8 cellular contexts compared by ENCODE assay signal in genomic region chr19:53467503-53468262, GRCh38. TPM values are rescaled to one million over a fixed set of nuclear protein-coding genes. Genes with fewer than 3 reads are reported as not detected.
DNase-seq lines count a peak whose midpoint lies in the region; ATAC-seq and TF ChIP-seq lines count a peak whose summit lies in the region.

Gene ZNF813 (plus strand): TSS chr19:53467733. CDS start chr19:53483823, 16,090 bp downstream.

- H3K4me3 ChIP-seq in NB4 (ENCODE audit: low read depth, low read length) = peak within 1 kb of the TSS; percentile 83
- peak within 1 kb of the TSS; percentile 94 for H3K4me3 ChIP-seq in right cardiac atrium (ENCODE audit: low read length)
- peak within 1 kb of the TSS; percentile 64 for H3K4me3 ChIP-seq in urinary bladder (ENCODE audit: low read depth, low read length)

- peak within 1 kb of the TSS; percentile 86 for H3K27ac Mint-ChIP-seq in T-helper 1 cell treated with Interleukin-12 subunit alpha and Interleukin-12 subunit beta and Interleukin-4 antibody, amounts not matched to agents 30 μg/mL and 1 μg/mL, for 36 hours

- peak; percentile 52 for TF ChIP-seq POLR2A in NB4 (IDR thresholded peaks at IDR 0.05; ENCODE audit: extremely low read depth, insufficient read length)

- peaks cover 19% of the 10 kb centered on the region for H3K4me1 Mint-ChIP-seq in T-helper 1 cell treated with Interleukin-12 subunit alpha and Interleukin-12 subunit beta and Interleukin-4 antibody, amounts not matched to agents 30 μg/mL and 1 μg/mL, for 36 hours (ENCODE audit: low read depth)

- H3K9me3 Mint-ChIP-seq in T-helper 1 cell treated with Interleukin-12 subunit alpha and Interleukin-12 subunit beta and Interleukin-4 antibody, amounts not matched to agents 30 μg/mL and 1 μg/mL, for 36 hours = peaks cover 48% of the 10 kb centered on the region

- WGBS in right cardiac atrium = under 1% methylated on average over 52 of the region's 54 CpGs
- under 1% methylated on average over 54 of the region's 54 CpGs for WGBS in urinary bladder

- ATAC-seq in GM21825 (IDR thresholded peaks at IDR 0.05; ENCODE audit: unreplicated experiment) (peak; percentile 94), right cardiac atrium (peak; percentile 98 to 99)

- H3K27ac ChIP-seq in right cardiac atrium (ENCODE audit: low read length) = peak within 1 kb of the TSS; percentile 84
- peak within 1 kb of the TSS; percentile 56 for H3K27ac ChIP-seq in urinary bladder (ENCODE audit: low read depth)

- no peaks in the 10 kb centered on the region for H3K27me3 ChIP-seq in right cardiac atrium (ENCODE audit: control insufficient read depth, insufficient read depth)

- H3K4me3 Mint-ChIP-seq in T-helper 1 cell treated with Interleukin-12 subunit alpha and Interleukin-12 subunit beta and Interleukin-4 antibody, amounts not matched to agents 30 μg/mL and 1 μg/mL, for 36 hours = peak within 1 kb of the TSS; percentile 88

- TF ChIP-seq CTCF in NB4 (IDR thresholded peaks at IDR 0.05; ENCODE audit: low read depth, low read length) = no peak

- H3K27me3 Mint-ChIP-seq in T-helper 1 cell treated with Interleukin-12 subunit alpha and Interleukin-12 subunit beta and Interleukin-4 antibody, amounts not matched to agents 30 μg/mL and 1 μg/mL, for 36 hours (ENCODE audit: low read depth) = no peaks in the 10 kb centered on the region

- no peaks in the 10 kb centered on the region for H3K9me3 ChIP-seq in right cardiac atrium (ENCODE audit: control insufficient read depth, low read length)

- H3K36me3 Mint-ChIP-seq in T-helper 1 cell treated with Interleukin-12 subunit alpha and Interleukin-12 subunit beta and Interleukin-4 antibody, amounts not matched to agents 30 μg/mL and 1 μg/mL, for 36 hours (ENCODE audit: low read depth) = peaks cover 17% of the 10 kb centered on the region

- peak; percentile 53 for DNase-seq in DMS153 treated with DMSO at 0.1 percent for 48 hours (lab: John Stamatoyannopoulos, UW; ENCODE audit: unreplicated experiment)
- peak; percentile 90 for DNase-seq in NB4 (ENCODE audit: low read depth)
- peak; percentile 19 to 97 (median 84) for DNase-seq in amygdala (lab: John Stamatoyannopoulos, UW)
- DNase-seq in right cardiac atrium = peak; percentile 95 to 99 (median 99)
- DNase-seq in pulmonary artery endothelial cell (ENCODE audit: low read depth, low spot score) = peak; percentile 46

- H3K36me3 ChIP-seq in urinary bladder (ENCODE audit: insufficient read depth) = no peaks in the 10 kb centered on the region

- intact Hi-C loops in right cardiac atrium (cut with DNase I) = no loop called here

- H3K4me1 ChIP-seq in right cardiac atrium (ENCODE audit: control insufficient read depth, insufficient read depth, low read length) (no peaks in the 10 kb centered on the region), urinary bladder (ENCODE audit: insufficient read depth) (no peaks in the 10 kb centered on the region)

RNA-seq across cellular contexts. Expression of gene ZNF813, which starts in this region (rescaled TPM):
- total RNA-seq in right cardiac atrium = 1 to 10 TPM; 1.4 to 2.4 (median 1.8) TPM
- polyA plus RNA-seq in right cardiac atrium = 0.86 TPM
- total RNA-seq in pulmonary artery endothelial cell = 3.0 and 7.4 TPM in 2 replicates
- 11.7 TPM for total RNA-seq in urinary bladder
- 2.3 TPM for polyA plus RNA-seq in urinary bladder

Comparison
In these comparisons a context has a peak if more than half of its experiments do, and no peak if none do; other contexts are left out.
1. Peak in every context shown above with its lines: DNase-seq, ATAC-seq, H3K4me3 ChIP-seq and H3K27ac ChIP-seq.
2. DNase-seq: peak in every context shown above with its lines; median percentile 99 in right cardiac atrium; 90 in NB4; 84 in amygdala; 53 in DMS153 treated with DMSO at 0.1 percent for 48 hours; 46 in pulmonary artery endothelial cell.